Comparison of ENCODE assay signal across 8 cellular contexts in genomic region chr10:27242951-27243551, GRCh38. TPM values are rescaled to one million over a fixed set of nuclear protein-coding genes. Genes with fewer than 3 reads are reported as not detected.
DNase-seq lines count a peak whose midpoint lies in the region; ATAC-seq, FAIRE-seq and TF ChIP-seq lines count a peak whose summit lies in the region.

No MANE protein-coding gene starts in this region.

- H3K27me3 ChIP-seq in KMS-11 (ENCODE audit: insufficient read depth, low read depth) (no peaks in the 10 kb centered on the region), heart right ventricle (no peaks in the 10 kb centered on the region), pancreas (no peaks in the 10 kb centered on the region), uterus (no peaks in the 10 kb centered on the region)

- intact Hi-C loops in heart right ventricle (cut with DNase I) = loop anchor here in 6 of 10 donors (5.0 to 10.0 kb wide), 4 partner anchors 86 to 1292 kb away; partner anchors contain the start of genes YME1L1 (in 4 of the 6), MASTL (in 3 of the 6) and WAC (in 1 of the 6)
- intact Hi-C loops in pancreas (cut with DNase I) = no loop called here
- intact Hi-C loops in uterus (cut with DNase I; ENCODE audit: low total_unique reads) = no loop called here

- ATAC-seq in GM21390 (IDR thresholded peaks at IDR 0.05; ENCODE audit: unreplicated experiment) (peak; percentile 28), heart right ventricle (peak; percentile 14 to 76 (median 58)), pancreas (peak; percentile 51 to 73 (median 60))
- ATAC-seq in activated naive CD8-positive, alpha-beta T cell treated with anti-CD3 and anti-CD28 coated beads, Interleukin-2, amount 50 U/mL, for 24 hours = peak; percentile 50

- peaks cover 32% of the 10 kb centered on the region for H3K4me1 Mint-ChIP-seq in activated naive CD8-positive, alpha-beta T cell treated with anti-CD3 and anti-CD28 coated beads, Interleukin-2, amount 50 U/mL, for 24 hours

- H3K4me3 ChIP-seq in KMS-11 (IDR thresholded peaks at IDR 0.05; ENCODE audit: insufficient read depth, low read depth, low read length) (no peak overlapping the region), heart right ventricle (peak overlapping the region; percentile 58 to 84 (median 76)), pancreas (peak overlapping the region; percentile 57 to 84 (median 72)), uterus (peak overlapping the region; percentile 69 to 97)

- H3K27me3 Mint-ChIP-seq in activated naive CD8-positive, alpha-beta T cell treated with anti-CD3 and anti-CD28 coated beads, Interleukin-2, amount 50 U/mL, for 24 hours = no peaks in the 10 kb centered on the region

- peak overlapping the region; percentile 75 for H3K4me2 ChIP-seq in KMS-11

- H3K36me3 Mint-ChIP-seq in activated naive CD8-positive, alpha-beta T cell treated with anti-CD3 and anti-CD28 coated beads, Interleukin-2, amount 50 U/mL, for 24 hours (ENCODE audit: low read depth) = peaks cover 11% of the 10 kb centered on the region

- WGBS in heart right ventricle, 2 donors = 15 to 26% methylated on average over 12 of the region's 12 CpGs
- WGBS in pancreas, 2 donors = 16 to 18% methylated on average over 10 to 12 of the region's 12 CpGs

- no peaks in the 10 kb centered on the region for H3K9me3 Mint-ChIP-seq in activated naive CD8-positive, alpha-beta T cell treated with anti-CD3 and anti-CD28 coated beads, Interleukin-2, amount 50 U/mL, for 24 hours

- H3K4me1 ChIP-seq in KMS-11 (ENCODE audit: low read depth, poor library complexity, severe bottlenecking) (peaks cover 21% of the 10 kb centered on the region), heart right ventricle (peaks cover 4 to 46% (median 35%) of the 10 kb centered on the region in 9 donors), pancreas (peaks cover 0 to 11% (median 4%) of the 10 kb centered on the region in 3 donors), uterus (peaks cover 0 to 6% of the 10 kb centered on the region in 2 donors)

- FAIRE-seq in pancreas (lab: Jason Lieb, UNC) = no peak

- peak overlapping the region; percentile 90 for H3K9ac ChIP-seq in KMS-11

- H3K27ac ChIP-seq in KMS-11 = peak overlapping the region; percentile 92
- H3K27ac ChIP-seq in heart right ventricle = peak overlapping the region; percentile 92 to 99 (median 96)
- H3K27ac ChIP-seq in pancreas = peak overlapping the region; percentile 94 to 99 (median 98)
- peak overlapping the region; percentile 94 to 99 for H3K27ac ChIP-seq in uterus

- H3K36me3 ChIP-seq in KMS-11 (ENCODE audit: insufficient read depth) = no peaks in the 10 kb centered on the region
- no peaks in the 10 kb centered on the region for H3K36me3 ChIP-seq in heart right ventricle
- H3K36me3 ChIP-seq in pancreas = no peaks in the 10 kb centered on the region
- no peaks in the 10 kb centered on the region for H3K36me3 ChIP-seq in uterus

- H3K27ac Mint-ChIP-seq in activated naive CD8-positive, alpha-beta T cell treated with anti-CD3 and anti-CD28 coated beads, Interleukin-2, amount 50 U/mL, for 24 hours = peak overlapping the region; percentile 97

- H4K20me1 ChIP-seq in KMS-11 (ENCODE audit: insufficient read depth) = no peaks in the 10 kb centered on the region

- peak overlapping the region; percentile 93 for H3K4me3 Mint-ChIP-seq in activated naive CD8-positive, alpha-beta T cell treated with anti-CD3 and anti-CD28 coated beads, Interleukin-2, amount 50 U/mL, for 24 hours

- TF ChIP-seq CTCF in KMS-11 (conservative IDR thresholded peaks at IDR 0.05; ENCODE audit: low read depth, low read length) (no peak), heart right ventricle (IDR thresholded peaks at IDR 0.05) (no peak), pancreas (IDR thresholded peaks at IDR 0.05) (no peak), uterus (IDR thresholded peaks at IDR 0.05) (no peak)

- H2AFZ ChIP-seq in KMS-11 (ENCODE audit: low read depth) = peak overlapping the region; percentile 76

- TF ChIP-seq POLR2A in uterus (IDR thresholded peaks at IDR 0.05) = no peak

- peaks cover 20% of the 10 kb centered on the region for H3K79me2 ChIP-seq in KMS-11 (ENCODE audit: insufficient read depth, low read depth)

- DNase-seq in DMS 273 treated with DMSO at 0.1 percent for 48 hours (lab: John Stamatoyannopoulos, UW) (peak; percentile 79), SK-N-DZ (ENCODE audit: low spot score) (peak; percentile 53), heart right ventricle (peak in 1 of 2 donors; percentile 76), pancreas (peak in 4 of 6 donors; percentile 49 to 66 (median 62)), uterus (peak; percentile 46 to 48)
- peak; percentile 65 for DNase-seq in activated naive CD8-positive, alpha-beta T cell treated with anti-CD3 and anti-CD28 coated beads, Interleukin-2, amount 50 U/mL, for 24 hours

- H3K9me3 ChIP-seq in heart right ventricle (no peaks in the 10 kb centered on the region), pancreas (no peaks in the 10 kb centered on the region), uterus (no peaks in the 10 kb centered on the region)

RNA-seq across cellular contexts. Expression of gene ACBD5, which starts 2.5 kb away (rescaled TPM):
- 14.7 and 20.1 TPM in 2 replicates for polyA plus RNA-seq in SK-N-DZ (2014; cell fraction: cytosol; rRNA removed)
- polyA plus RNA-seq in SK-N-DZ (2014; cell fraction: nucleus; rRNA removed) = 9.2 and 9.6 TPM in 2 replicates
- 10 to 100 TPM; 60.0 to 93.3 (median 72.8) TPM for total RNA-seq in heart right ventricle
- polyA plus RNA-seq in heart right ventricle = 10 to 100 TPM; 14.6 to 25.6 TPM
- total RNA-seq in pancreas = 10 to 100 TPM in 3 of 6 donors, 1 to 10 TPM in 3; 7.7 to 14.7 (median 10.2) TPM
- 1 to 10 TPM; 5.2 to 7.4 TPM for polyA plus RNA-seq in pancreas
- 10 to 100 TPM; 12.8 to 27.0 (median 17.6) TPM for total RNA-seq in uterus

Comparison
In these comparisons a context has a peak if more than half of its experiments do, and no peak if none do; other contexts are left out.
1. intact Hi-C loops: an anchor here in heart right ventricle (5.0 to 10.0 kb wide); none called in pancreas and uterus.